ENCODE assay signal across 1 cellular context in genomic region chr14:51535443-51536044, GRCh38.
TF ChIP-seq lines count a peak whose summit lies in the region.

No MANE protein-coding gene starts in this region.

TF ChIP-seq in HCT116, 20 proteins besides CTCF, POLR2A, EP300 and RAD21 (continued from another document):
- TF ChIP-seq CEBPB (IDR thresholded peaks at IDR 0.05; ENCODE audit: low read depth): no peak
- no peak for TF ChIP-seq ZBTB33 (IDR thresholded peaks at IDR 0.05; ENCODE audit: extremely low read depth, insufficient replicate concordance, low read length)
